In genomic region chr5:169636477-169637084, GRCh38 we compare ENCODE assay signal across 1 cellular context.
TF ChIP-seq lines count a peak whose summit lies in the region.

No MANE protein-coding gene starts in this region.

TF ChIP-seq in WTC11, 78 proteins besides CTCF, POLR2A, EP300 and RAD21 (continued from another document):
- TF ChIP-seq, protein P1, sequence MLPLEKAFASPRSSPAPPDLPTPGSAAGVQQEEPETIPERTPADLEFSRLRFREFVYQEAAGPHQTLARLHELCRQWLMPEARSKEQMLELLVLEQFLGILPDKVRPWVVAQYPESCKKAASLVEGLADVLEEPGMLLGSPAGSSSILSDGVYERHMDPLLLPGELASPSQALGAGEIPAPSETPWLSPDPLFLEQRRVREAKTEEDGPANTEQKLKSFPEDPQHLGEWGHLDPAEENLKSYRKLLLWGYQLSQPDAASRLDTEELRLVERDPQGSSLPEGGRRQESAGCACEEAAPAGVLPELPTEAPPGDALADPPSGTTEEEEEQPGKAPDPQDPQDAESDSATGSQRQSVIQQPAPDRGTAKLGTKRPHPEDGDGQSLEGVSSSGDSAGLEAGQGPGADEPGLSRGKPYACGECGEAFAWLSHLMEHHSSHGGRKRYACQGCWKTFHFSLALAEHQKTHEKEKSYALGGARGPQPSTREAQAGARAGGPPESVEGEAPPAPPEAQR (CRISPR knock-in tag; IDR thresholded peaks at IDR 0.05) = no peak
